ENCODE assay signal across 18 cellular contexts in the genomic region with DNA sequence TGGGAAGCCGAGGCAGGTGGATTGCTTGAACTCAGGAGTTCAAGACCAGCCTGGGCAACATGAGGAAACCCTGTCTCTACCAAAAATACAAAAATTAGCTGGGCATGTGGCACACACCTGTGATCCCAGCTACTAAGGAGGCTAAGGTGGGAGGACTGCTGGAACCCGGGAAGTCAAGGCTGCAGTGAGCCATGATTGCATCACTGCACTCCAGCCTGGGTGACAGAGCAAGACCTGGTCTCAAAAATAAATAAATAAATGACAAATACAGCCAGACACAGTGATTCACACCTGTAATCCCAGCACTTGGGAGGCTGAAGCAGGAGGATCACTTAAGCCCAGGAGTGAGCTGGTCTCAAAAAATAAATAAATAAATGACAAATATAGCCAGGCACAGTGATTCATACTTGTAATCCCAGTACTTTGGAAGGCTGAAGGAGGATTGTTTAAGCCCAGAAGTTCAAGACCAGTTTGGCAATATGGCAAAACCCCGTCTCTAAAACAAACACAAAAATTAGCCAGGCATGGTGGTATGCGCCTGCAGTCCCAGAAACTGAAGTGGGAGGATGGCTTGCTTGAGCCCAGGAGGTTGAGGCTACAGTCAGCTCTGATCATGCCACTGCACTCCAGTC. TPM values are rescaled to one million over a fixed set of nuclear protein-coding genes. Genes with fewer than 3 reads are reported as not detected.
DNase-seq lines count a peak whose midpoint lies in the region; ATAC-seq and TF ChIP-seq lines count a peak whose summit lies in the region.
"Had no signal": no experiment of that assay in that cellular context is flagged by ENCODE, and none has a peak within 500 bp of the region (broad histone marks: within the 10 kb centered on the region; RNA-seq: fewer than 3 reads in every experiment).

No MANE protein-coding gene starts in this region.

- in situ Hi-C loops in IMR-90 (cut with MboI; ENCODE audit: low sequenced_read_pairs) = no loop called here

- H2BK120ac ChIP-seq in IMR-90 (ENCODE audit: low read depth, low read length) = no peak overlapping the region

- POLR2A ChIA-PET in IMR-90 (lab: Charles Lee; ENCODE audit: unreplicated experiment) = no interaction called here
- POLR2A ChIA-PET in activated CD4-positive, alpha-beta memory T cell treated with anti-CD3 and anti-CD28 coated beads, Interleukin-2, amount 10 ng/mL, durations not matched to agents 7 days and 5 days (lab: Charles Lee) = no interaction called here

- H3K27ac ChIP-seq in ACC112 (ENCODE audit: low read depth, low read length) = peak overlapping the region; percentile 58
- no peak overlapping the region for H3K27ac ChIP-seq in IMR-90 (ENCODE audit: insufficient read depth, low read length)
- peak overlapping the region in 1 of 2 donors; percentile 59 for H3K27ac ChIP-seq in lung (ENCODE audit: low read depth in 1 of 2, low read length in 1 of 2)
- no peak overlapping the region for H3K27ac ChIP-seq in WERI-Rb-1

- peaks cover 21% of the 10 kb centered on the region for H3K36me3 Mint-ChIP-seq in chondrocyte (ENCODE audit: low read depth)
- peaks cover 75% of the 10 kb centered on the region for H3K36me3 Mint-ChIP-seq in activated CD4-positive, alpha-beta memory T cell treated with anti-CD3 and anti-CD28 coated beads, Interleukin-2, amount 10 ng/mL, durations not matched to agents 7 days and 5 days (ENCODE audit: low read depth)

- no peaks in the 10 kb centered on the region for H3K27me3 Mint-ChIP-seq in chondrocyte (ENCODE audit: low read depth)
- no peaks in the 10 kb centered on the region for H3K27me3 Mint-ChIP-seq in activated CD4-positive, alpha-beta memory T cell treated with anti-CD3 and anti-CD28 coated beads, Interleukin-2, amount 10 ng/mL, durations not matched to agents 7 days and 5 days

- H3K27ac Mint-ChIP-seq in chondrocyte (ENCODE audit: unreplicated experiment) = peak overlapping the region; percentile 41
- H3K27ac Mint-ChIP-seq in activated CD4-positive, alpha-beta memory T cell treated with anti-CD3 and anti-CD28 coated beads, Interleukin-2, amount 10 ng/mL, durations not matched to agents 7 days and 5 days = no peak overlapping the region
- H3K27ac Mint-ChIP-seq: T-helper 2 cell treated with Interferon-gamma antibody and Interleukin-4, amounts not matched to agents 5 μg/mL and 100 μg/mL, for 36 hours had no signal

- H3K27me3 ChIP-seq in ACC112 (ENCODE audit: insufficient read depth, low read length) (no peaks in the 10 kb centered on the region), IMR-90 (ENCODE audit: control insufficient read depth, insufficient read depth, low read length) (no peaks in the 10 kb centered on the region), lung (ENCODE audit: control insufficient read depth, insufficient read depth) (no peaks in the 10 kb centered on the region), WERI-Rb-1 (ENCODE audit: insufficient read depth, low read depth, severe bottlenecking) (no peaks in the 10 kb centered on the region)
- H3K27me3 ChIP-seq: dorsolateral prefrontal cortex had no signal

- H2AFZ ChIP-seq in ACC112 (ENCODE audit: low read length, unreplicated experiment) (no peak overlapping the region), IMR-90 (replicated peaks; ENCODE audit: low read length, poor library complexity) (no peak overlapping the region)

- H3K4me1 ChIP-seq in ACC112 (ENCODE audit: control insufficient read depth, insufficient read depth, low read length, unreplicated experiment) = peaks cover 23% of the 10 kb centered on the region
- H3K4me1 ChIP-seq in IMR-90 (ENCODE audit: control insufficient read depth, insufficient read depth, low read length) = peaks cover 7% of the 10 kb centered on the region
- H3K4me1 ChIP-seq in lung (ENCODE audit: control insufficient read depth in 2 of 2, insufficient read depth in 2 of 2, low read length in 2 of 2) = peaks cover 2 to 12% of the 10 kb centered on the region in 2 donors

- H3K4me3 ChIP-seq in ACC112 (ENCODE audit: low read depth, low read length) = no peak overlapping the region
- H3K4me3 ChIP-seq in IMR-90 (ENCODE audit: insufficient read depth, low read depth, low read length) = no peak overlapping the region
- H3K4me3 ChIP-seq in lung = no peak overlapping the region
- no peak overlapping the region for H3K4me3 ChIP-seq in WERI-Rb-1 (ENCODE audit: low read depth, low read length)
- H3K4me3 ChIP-seq: dorsolateral prefrontal cortex had no signal

- CTCF ChIA-PET in IMR-90 (lab: Yijun Ruan, JAX) = interaction anchor here (0.5 kb wide), 1 partner anchor 133 kb away, joined by 5 read pairs; no protein-coding TSS in a partner anchor
- CTCF ChIA-PET in activated CD4-positive, alpha-beta memory T cell treated with anti-CD3 and anti-CD28 coated beads, Interleukin-2, amount 10 ng/mL, durations not matched to agents 7 days and 5 days (lab: Charles Lee) = no interaction called here

- no peak overlapping the region for H3K14ac ChIP-seq in IMR-90 (replicated peaks; ENCODE audit: low read depth, low read length)

- H3K18ac ChIP-seq in IMR-90 (ENCODE audit: low read depth, low read length) = no peak overlapping the region

- TF ChIP-seq RAD21 in IMR-90 (IDR thresholded peaks at IDR 0.05; ENCODE audit: low read length) = no peak

- peaks cover 40% of the 10 kb centered on the region for H3K4me1 Mint-ChIP-seq in chondrocyte (ENCODE audit: low read depth)
- peaks cover 43% of the 10 kb centered on the region for H3K4me1 Mint-ChIP-seq in activated CD4-positive, alpha-beta memory T cell treated with anti-CD3 and anti-CD28 coated beads, Interleukin-2, amount 10 ng/mL, durations not matched to agents 7 days and 5 days

- H3K9me3 ChIP-seq in IMR-90 (ENCODE audit: control insufficient read depth, insufficient read depth, low read length) (no peaks in the 10 kb centered on the region), lung (ENCODE audit: control insufficient read depth in 2 of 2, insufficient read depth in 1 of 2, low read length in 1 of 2) (no peaks in the 10 kb centered on the region), WERI-Rb-1 (ENCODE audit: severe bottlenecking) (no peaks in the 10 kb centered on the region)

- TF ChIP-seq CTCF in IMR-90 (conservative IDR thresholded peaks at IDR 0.05; ENCODE audit: low read depth, low read length) (no peak), chondrocyte (IDR thresholded peaks at IDR 0.05) (no peak), lung (IDR thresholded peaks at IDR 0.05; ENCODE audit: control extremely low read depth, extremely low read depth) (no peak), WERI-Rb-1 (IDR thresholded peaks at IDR 0.05; ENCODE audit: low read depth, low read length) (no peak)

- H4K91ac ChIP-seq in IMR-90 (ENCODE audit: insufficient read depth, low read depth, low read length) = no peak overlapping the region

- BruUV-seq in IMR-90 (replicated peaks; lab: Mats Ljungman, UMichigan) = no TSS peak

- no peak overlapping the region for H2BK20ac ChIP-seq in IMR-90 (ENCODE audit: low read depth, low read length)

- peaks cover 33% of the 10 kb centered on the region for H3K36me3 ChIP-seq in ACC112 (ENCODE audit: insufficient read depth, low read length)
- H3K36me3 ChIP-seq in IMR-90 (ENCODE audit: control insufficient read depth, insufficient read depth, low read length) = peaks cover 20% of the 10 kb centered on the region
- peaks cover 14 to 19% of the 10 kb centered on the region in 2 donors for H3K36me3 ChIP-seq in lung (ENCODE audit: control insufficient read depth in 2 of 2, insufficient read depth in 2 of 2, low read length in 2 of 2)
- peaks cover 83% of the 10 kb centered on the region for H3K36me3 ChIP-seq in WERI-Rb-1

- no CpG with 5 or more reads among the region's 4 CpGs for WGBS in IMR-90 (ENCODE audit: extremely low coverage in 2 of 2, insufficient read length in 1 of 2), 2 experiments
- 78 to 86% methylated on average over 4 of the region's 4 CpGs for WGBS in lung, 2 donors

- H4K20me1 ChIP-seq in IMR-90 (ENCODE audit: insufficient read depth, low read length) = peaks cover 15% of the 10 kb centered on the region; the same call in 1 of the 2 replicates

- H3K9me3 Mint-ChIP-seq in chondrocyte (ENCODE audit: low read depth) = no peaks in the 10 kb centered on the region
- no peaks in the 10 kb centered on the region for H3K9me3 Mint-ChIP-seq in activated CD4-positive, alpha-beta memory T cell treated with anti-CD3 and anti-CD28 coated beads, Interleukin-2, amount 10 ng/mL, durations not matched to agents 7 days and 5 days
- H3K9me3 Mint-ChIP-seq: T-helper 2 cell treated with Interferon-gamma antibody and Interleukin-4, amounts not matched to agents 5 μg/mL and 100 μg/mL, for 36 hours had no signal

- H3K9me1 ChIP-seq in IMR-90 (ENCODE audit: insufficient read depth, low read length) = peaks cover 9% of the 10 kb centered on the region

- no peak overlapping the region for H2BK15ac ChIP-seq in IMR-90 (ENCODE audit: low read depth, low read length)

- peak; percentile 79 for ATAC-seq in IMR-90 (ENCODE audit: low read depth)
- peak; percentile 44 for ATAC-seq in lung (ENCODE audit: insufficient read depth, low FRiP score)
- ATAC-seq: Right ventricle myocardium inferior; stimulated activated naive CD8-positive, alpha-beta T cell treated with anti-CD3 and anti-CD28 coated beads, Interleukin-15, Interleukin-2, amounts not matched to agents 100 U/mL and 50 U/mL, for 24 hours had no signal

- peaks cover 25% of the 10 kb centered on the region for H3K79me2 ChIP-seq in ACC112 (ENCODE audit: control insufficient read depth, insufficient read depth, low read length, unreplicated experiment)

- H4K5ac ChIP-seq in IMR-90 (ENCODE audit: low read depth, low read length) = no peak overlapping the region

- H4K8ac ChIP-seq in IMR-90 (ENCODE audit: low read depth in 2 of 2, low read length in 2 of 2) = no peak overlapping the region

- H3K23ac ChIP-seq in IMR-90 (ENCODE audit: low read depth, low read length) = no peak overlapping the region

- no peak overlapping the region for H2AK5ac ChIP-seq in IMR-90 (ENCODE audit: low read depth, low read length)

- DNase-seq in IMR-90 (peak; percentile 91), chondrocyte (ENCODE audit: low spot score) (no peak), lung (ENCODE audit: low spot score) (no peak), dedifferentiated amniotic fluid mesenchymal stem cell (ENCODE audit: extremely low spot score) (no peak), ecto neural progenitor cell (ENCODE audit: low spot score) (no peak), WERI-Rb-1 (no peak)
- DNase-seq in activated CD4-positive, alpha-beta memory T cell treated with anti-CD3 and anti-CD28 coated beads, Interleukin-2, amount 10 ng/mL, durations not matched to agents 7 days and 5 days = no peak
- DNase-seq: activated CD4-positive, alpha-beta T cell treated with anti-CD3 and anti-CD28 coated beads, Interleukin-2, amount 50 U/mL, for 1 hour; anterior cingulate cortex; dorsolateral prefrontal cortex; NCI-H1930; NCI-H774; stimulated activated naive CD8-positive, alpha-beta T cell treated with anti-CD3 and anti-CD28 coated beads, Interleukin-15, Interleukin-2, amounts not matched to agents 100 U/mL and 50 U/mL, for 24 hours had no signal

- dilution Hi-C loops in IMR-90 (cut with HindIII; ENCODE audit: low sequenced_read_pairs, unreplicated experiment) = no loop called here

- H2BK5ac ChIP-seq in IMR-90 (ENCODE audit: low read depth, low read length, poor library complexity, severe bottlenecking) = peak overlapping the region; percentile 12

- no peak overlapping the region for H3K4ac ChIP-seq in IMR-90 (ENCODE audit: low read depth, low read length)

- no peak overlapping the region for H3K56ac ChIP-seq in IMR-90 (ENCODE audit: extremely low read depth, insufficient read depth, low read length)

- TF ChIP-seq POLR2A in IMR-90 (IDR thresholded peaks at IDR 0.05; ENCODE audit: low read depth, low read length) = no peak

- H3K9ac ChIP-seq in IMR-90 (ENCODE audit: low read depth, low read length) = no peak overlapping the region

- peaks cover 34 to 65% of the 10 kb centered on the region in 2 experiments for H3K79me1 ChIP-seq in IMR-90 (ENCODE audit: low read depth in 1 of 2, low read length in 2 of 2)

- H3K4me2 ChIP-seq in IMR-90 (ENCODE audit: low read depth, low read length) = no peak overlapping the region

- intact Hi-C loops in IMR-90 (cut with micrococcal nuclease) = no loop called here

- H2AK9ac ChIP-seq in IMR-90 (replicated peaks; ENCODE audit: low read depth, low read length, poor library complexity) = no peak overlapping the region

- H3K4me3 Mint-ChIP-seq in chondrocyte (ENCODE audit: unreplicated experiment) = no peak overlapping the region
- no peak overlapping the region for H3K4me3 Mint-ChIP-seq in activated CD4-positive, alpha-beta memory T cell treated with anti-CD3 and anti-CD28 coated beads, Interleukin-2, amount 10 ng/mL, durations not matched to agents 7 days and 5 days
- H3K4me3 Mint-ChIP-seq: T-helper 2 cell treated with Interferon-gamma antibody and Interleukin-4, amounts not matched to agents 5 μg/mL and 100 μg/mL, for 36 hours had no signal

RNA-seq across cellular contexts. Expression of a gene that starts 6.2 kb away (rescaled TPM):
- total RNA-seq in IMR-90 (2012; rRNA removed) (25.0 and 26.3 TPM in 2 replicates), chondrocyte (32.6 to 34.5 TPM (median 34.1 TPM) in 3 replicates), lung (10 to 100 TPM; 49.1 to 91.4 TPM)
- polyA plus RNA-seq in IMR-90 (2012; rRNA removed) (19.5 and 22.2 TPM in 2 replicates), lung (10 to 100 TPM; 16.7 to 18.2 TPM)
- polyA plus RNA-seq in IMR-90 (2012; cell fraction: cytosol; rRNA removed) = 8.4 and 8.6 TPM in 2 replicates
- 41.0 and 52.4 TPM in 2 replicates for polyA plus RNA-seq in IMR-90 (2012; cell fraction: nucleus; rRNA removed; ENCODE audit: low replicate concordance)
- 10 to 100 TPM; 58.2 to 60.9 TPM for total RNA-seq in activated CD4-positive, alpha-beta memory T cell treated with anti-CD3 and anti-CD28 coated beads, Interleukin-2, amount 10 ng/mL, durations not matched to agents 7 days and 5 days

RNA-seq across cellular contexts. Expression of a gene that starts 10.6 kb away (rescaled TPM):
- total RNA-seq in IMR-90 (2012; rRNA removed) (0.28 and 0.36 TPM in 2 replicates), chondrocyte (not detected in 3 replicates), lung (under 1 TPM; 0.64 to 0.77 TPM)
- polyA plus RNA-seq in IMR-90 (2012; rRNA removed) (0.09 and 0.15 TPM in 2 replicates), lung (under 1 TPM; 0.09 to 0.16 TPM)
- under 0.01 and 0.03 TPM in 2 replicates for polyA plus RNA-seq in IMR-90 (2012; cell fraction: cytosol; rRNA removed)
- 0.38 and 0.86 TPM in 2 replicates for polyA plus RNA-seq in IMR-90 (2012; cell fraction: nucleus; rRNA removed; ENCODE audit: low replicate concordance)
- not detected for total RNA-seq in activated CD4-positive, alpha-beta memory T cell treated with anti-CD3 and anti-CD28 coated beads, Interleukin-2, amount 10 ng/mL, durations not matched to agents 7 days and 5 days
- total RNA-seq: mononuclear cell, omental fat pad, Right ventricle myocardium inferior had no signal
